Comparison of ENCODE assay signal across 8 cellular contexts in genomic region chr10:112183329-112184051, GRCh38. TPM values are rescaled to one million over a fixed set of nuclear protein-coding genes. Genes with fewer than 3 reads are reported as not detected.
DNase-seq lines count a peak whose midpoint lies in the region; ATAC-seq, FAIRE-seq and TF ChIP-seq lines count a peak whose summit lies in the region.

A gene with protein sequence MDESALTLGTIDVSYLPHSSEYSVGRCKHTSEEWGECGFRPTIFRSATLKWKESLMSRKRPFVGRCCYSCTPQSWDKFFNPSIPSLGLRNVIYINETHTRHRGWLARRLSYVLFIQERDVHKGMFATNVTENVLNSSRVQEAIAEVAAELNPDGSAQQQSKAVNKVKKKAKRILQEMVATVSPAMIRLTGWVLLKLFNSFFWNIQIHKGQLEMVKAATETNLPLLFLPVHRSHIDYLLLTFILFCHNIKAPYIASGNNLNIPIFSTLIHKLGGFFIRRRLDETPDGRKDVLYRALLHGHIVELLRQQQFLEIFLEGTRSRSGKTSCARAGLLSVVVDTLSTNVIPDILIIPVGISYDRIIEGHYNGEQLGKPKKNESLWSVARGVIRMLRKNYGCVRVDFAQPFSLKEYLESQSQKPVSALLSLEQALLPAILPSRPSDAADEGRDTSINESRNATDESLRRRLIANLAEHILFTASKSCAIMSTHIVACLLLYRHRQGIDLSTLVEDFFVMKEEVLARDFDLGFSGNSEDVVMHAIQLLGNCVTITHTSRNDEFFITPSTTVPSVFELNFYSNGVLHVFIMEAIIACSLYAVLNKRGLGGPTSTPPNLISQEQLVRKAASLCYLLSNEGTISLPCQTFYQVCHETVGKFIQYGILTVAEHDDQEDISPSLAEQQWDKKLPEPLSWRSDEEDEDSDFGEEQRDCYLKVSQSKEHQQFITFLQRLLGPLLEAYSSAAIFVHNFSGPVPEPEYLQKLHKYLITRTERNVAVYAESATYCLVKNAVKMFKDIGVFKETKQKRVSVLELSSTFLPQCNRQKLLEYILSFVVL (minus strand): TSS chr10:112183765. CDS start chr10:112181784, 1,981 bp downstream.

- no peaks in the 10 kb centered on the region for H3K9me3 Mint-ChIP-seq in central memory CD8-positive, alpha-beta T cell

- ATAC-seq in GM18867 (IDR thresholded peaks at IDR 0.05; ENCODE audit: unreplicated experiment) (peak; percentile 97), HG03097 (IDR thresholded peaks at IDR 0.05; ENCODE audit: low FRiP score, unreplicated experiment) (peak; percentile 94)
- ATAC-seq in central memory CD8-positive, alpha-beta T cell (replicated peaks; ENCODE audit: extremely low read depth, poor library complexity, severe bottlenecking), result peak; percentile 95

- peak within 1 kb of the TSS; percentile 70 to 97 (median 82) for H3K4me3 ChIP-seq in keratinocyte (ENCODE audit: control insufficient read depth in 2 of 3, extremely low read depth in 1 of 3, insufficient read depth in 2 of 3, low read depth in 1 of 3, low read length in 3 of 3)

- H3K9ac ChIP-seq in keratinocyte (ENCODE audit: control insufficient read depth, extremely low read depth, insufficient read depth, low read length), result peak within 1 kb of the TSS; percentile 89

- dilution Hi-C loops in keratinocyte (cut with MboI; ENCODE audit: extremely low pct_ligation_motif_present, low sequenced_read_pairs), result no loop called here

- H3K4me3 Mint-ChIP-seq in central memory CD8-positive, alpha-beta T cell, result peak within 1 kb of the TSS; percentile 89

- no peaks in the 10 kb centered on the region for H3K9me1 ChIP-seq in keratinocyte (ENCODE audit: control insufficient read depth, extremely low read depth, insufficient read depth, low read length)

- H3K36me3 Mint-ChIP-seq in central memory CD8-positive, alpha-beta T cell (ENCODE audit: insufficient read depth), result peaks cover 19% of the 10 kb centered on the region

- H3K9me3 ChIP-seq in keratinocyte (ENCODE audit: control insufficient read depth, low read depth, low read length), result no peaks in the 10 kb centered on the region

- no peak for TF ChIP-seq CTCF in keratinocyte (optimal IDR thresholded peaks at IDR 0.05 in 1 of 3, IDR thresholded peaks at IDR 0.05 in 1 of 3, conservative IDR thresholded peaks at IDR 0.05 in 1 of 3; ENCODE audit: extremely low read depth in 1 of 3, insufficient read depth in 2 of 3, low read length in 3 of 3)

- H3K36me3 ChIP-seq in keratinocyte (ENCODE audit: control insufficient read depth in 2 of 2, extremely low read depth in 1 of 2, insufficient read depth in 2 of 2, low read length in 2 of 2), result peaks cover 0 to under 1% of the 10 kb centered on the region in 2 experiments

- peak within 1 kb of the TSS; percentile 93 for H3K27ac Mint-ChIP-seq in central memory CD8-positive, alpha-beta T cell (ENCODE audit: low read depth)

- peak within 1 kb of the TSS; percentile 100 for H2AFZ ChIP-seq in keratinocyte (ENCODE audit: control insufficient read depth, low read length)

- peaks cover 38% of the 10 kb centered on the region for H3K4me1 Mint-ChIP-seq in central memory CD8-positive, alpha-beta T cell

- H3K4me2 ChIP-seq in keratinocyte (ENCODE audit: control insufficient read depth, extremely low read depth, insufficient read depth, low read depth, low read length), result peak within 1 kb of the TSS; percentile 89

- H3K27me3 ChIP-seq in keratinocyte (ENCODE audit: control insufficient read depth, extremely low read depth, insufficient read depth, low read length), result no peaks in the 10 kb centered on the region

- H3K79me2 ChIP-seq in keratinocyte (ENCODE audit: control insufficient read depth, insufficient read depth, low read length), result peaks cover 2% of the 10 kb centered on the region

- peaks cover 6% of the 10 kb centered on the region for H3K4me1 ChIP-seq in keratinocyte (ENCODE audit: control insufficient read depth, extremely low read depth, insufficient read depth, low read length)

- no peak for FAIRE-seq in keratinocyte (lab: Jason Lieb, UNC)

- no peaks in the 10 kb centered on the region for H4K20me1 ChIP-seq in keratinocyte (ENCODE audit: control insufficient read depth, extremely low read depth, insufficient read depth, low read length)

- DNase-seq in ACHN, result peak; percentile 94
- peak; percentile 74 for DNase-seq in NCI-H2227 treated with DMSO at 0.1 percent for 48 hours (lab: John Stamatoyannopoulos, UW)
- peak; percentile 95 for DNase-seq in activated CD4-positive, CD25-positive, alpha-beta regulatory T cell treated with anti-CD3 and anti-CD28 coated beads, Interleukin-2, amount 50 U/mL, for 16 hours (ENCODE audit: low read depth, low spot score)
- DNase-seq in central memory CD8-positive, alpha-beta T cell (ENCODE audit: low spot score in 2 of 2), result peak; percentile 96 to 100
- DNase-seq in keratinocyte (ENCODE audit: low read depth, low spot score), result peak; percentile 46
- peak; percentile 94 to 99 (median 99) for DNase-seq in stimulated activated CD4-positive, alpha-beta T cell treated with anti-CD3 and anti-CD28 coated beads, Interleukin-12 subunit alpha, Interleukin-12 subunit beta, amount 100 ng/mL, for 48 hours (ENCODE audit: low read depth in 2 of 3, low spot score in 1 of 3)

- in situ Hi-C loops in ACHN (cut with HindIII; ENCODE audit: low pct_ligation_motif_present, low pct_unique_long_range_greater_than_20kb, low sequenced_read_pairs), result loop anchor here (25.0 kb wide), 1 partner anchor 129 kb away; no protein-coding TSS in a partner anchor

- H3K27me3 Mint-ChIP-seq in central memory CD8-positive, alpha-beta T cell, result peaks cover 20% of the 10 kb centered on the region

- peak within 1 kb of the TSS; percentile 84 for H3K27ac ChIP-seq in keratinocyte (ENCODE audit: control insufficient read depth, insufficient read depth, low read length)

RNA-seq across cellular contexts. Expression of the gene that starts here (rescaled TPM):
- 5.8 to 7.4 TPM (median 6.0 TPM) in 3 replicates for polyA plus RNA-seq in keratinocyte
- polyA plus RNA-seq in keratinocyte (2011; ENCODE audit: low read depth), result 2.1 TPM
- polyA plus RNA-seq in keratinocyte (2011; cell fraction: cytosol; rRNA removed), result 1.8 and 3.8 TPM in 2 replicates
- polyA plus RNA-seq in keratinocyte (2011; cell fraction: nucleus; rRNA removed), result 6.4 and 8.7 TPM in 2 replicates
- polyA plus RNA-seq in keratinocyte (2012; ENCODE audit: low replicate concordance), result 2.1 and 5.0 TPM in 2 replicates
- polyA minus RNA-seq in keratinocyte, result 11.0 to 12.9 TPM (median 12.1 TPM) in 3 replicates
- polyA minus RNA-seq in keratinocyte (2011; cell fraction: cytosol; rRNA and poly(A)+ RNA removed), result 3.8 TPM
- polyA minus RNA-seq in keratinocyte (2011; cell fraction: nucleus; rRNA and poly(A)+ RNA removed), result 12.3 and 20.2 TPM in 2 replicates

Comparison
In these comparisons a context has a peak if more than half of its experiments do, and no peak if none do; other contexts are left out.
1. Peak in every context shown above with its lines: DNase-seq, ATAC-seq, H3K4me3 ChIP-seq and H3K27ac ChIP-seq.
2. DNase-seq: peak in every context shown above with its lines; median percentile 99 in stimulated activated CD4-positive, alpha-beta T cell treated with anti-CD3 and anti-CD28 coated beads, Interleukin-12 subunit alpha, Interleukin-12 subunit beta, amount 100 ng/mL, for 48 hours; 98 in central memory CD8-positive, alpha-beta T cell; 95 in activated CD4-positive, CD25-positive, alpha-beta regulatory T cell treated with anti-CD3 and anti-CD28 coated beads, Interleukin-2, amount 50 U/mL, for 16 hours; 94 in ACHN; 74 in NCI-H2227 treated with DMSO at 0.1 percent for 48 hours; 46 in keratinocyte.